1 cellular context compared by ENCODE assay signal in the genomic region with DNA sequence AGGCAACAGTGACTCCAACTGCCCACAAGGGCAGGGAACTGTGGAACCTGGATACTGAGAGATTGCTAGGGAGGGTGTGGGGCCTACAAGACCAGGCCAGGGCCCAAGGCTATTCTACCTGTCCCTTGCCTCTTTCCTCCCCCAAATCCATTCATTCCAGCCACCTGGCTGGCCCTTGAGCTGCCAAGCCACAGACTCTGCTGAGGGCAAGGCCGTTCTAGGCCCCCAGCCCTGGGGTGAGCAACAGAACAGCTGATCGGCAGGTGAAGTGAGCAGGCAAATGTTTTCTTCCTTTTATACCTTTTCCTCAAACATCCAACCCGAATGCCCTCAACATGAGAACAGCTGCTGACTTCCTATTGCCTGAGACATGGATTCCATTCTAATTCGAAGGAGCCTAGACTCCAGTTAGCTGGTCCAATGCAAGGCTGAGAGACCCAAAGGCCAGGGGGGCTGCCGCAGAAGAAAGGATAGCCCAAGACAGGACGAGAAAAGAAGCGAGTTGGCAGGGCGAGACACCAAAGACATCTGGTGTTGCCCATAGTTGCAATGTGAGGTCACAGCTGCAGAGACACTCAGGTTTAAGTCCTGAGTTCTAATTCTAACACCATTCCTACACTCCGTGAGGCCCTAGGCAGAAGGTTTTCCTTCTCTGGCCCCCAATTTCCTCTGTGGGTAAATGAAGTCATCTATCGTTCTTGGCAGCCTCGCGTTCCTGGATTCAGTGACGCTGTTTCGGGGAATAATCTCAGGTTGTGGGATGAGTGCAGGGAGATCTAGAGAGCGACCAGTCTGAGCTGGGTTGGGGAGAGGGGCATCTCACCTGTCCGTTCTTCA.
TF ChIP-seq lines count a peak whose summit lies in the region.

No MANE protein-coding gene starts in this region.

TF ChIP-seq in HCT116, 20 proteins besides CTCF, POLR2A, EP300 and RAD21:
- TF ChIP-seq, protein P1, sequence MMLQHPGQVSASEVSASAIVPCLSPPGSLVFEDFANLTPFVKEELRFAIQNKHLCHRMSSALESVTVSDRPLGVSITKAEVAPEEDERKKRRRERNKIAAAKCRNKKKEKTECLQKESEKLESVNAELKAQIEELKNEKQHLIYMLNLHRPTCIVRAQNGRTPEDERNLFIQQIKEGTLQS (IDR thresholded peaks at IDR 0.05), result no peak
- TF ChIP-seq EZH2phosphoT487 (IDR thresholded peaks at IDR 0.05; ENCODE audit: borderline replicate concordance) (no peak), CBX3 (IDR thresholded peaks at IDR 0.05; ENCODE audit: low read depth) (no peak), EZH2 (IDR thresholded peaks at IDR 0.05) (no peak), FOSL1 (IDR thresholded peaks at IDR 0.05; ENCODE audit: low read depth) (no peak), SRF (IDR thresholded peaks at IDR 0.05; ENCODE audit: low read depth) (no peak), SP1 (IDR thresholded peaks at IDR 0.05; ENCODE audit: low read depth) (no peak), POLR2AphosphoS5 (IDR thresholded peaks at IDR 0.05; ENCODE audit: low read depth, low read length) (no peak), ZFX (IDR thresholded peaks at IDR 0.05) (no peak), JUND (IDR thresholded peaks at IDR 0.05) (no peak), YY1 (IDR thresholded peaks at IDR 0.05; ENCODE audit: extremely low read depth, insufficient replicate concordance, low read depth, low read length) (no peak), TCF7L2 (IDR thresholded peaks at IDR 0.05; ENCODE audit: borderline replicate concordance, extremely low read depth, insufficient read depth, insufficient read length) (no peak), ZNF274 (IDR thresholded peaks at IDR 0.05; ENCODE audit: low read depth, low read length) (no peak), CEBPB (IDR thresholded peaks at IDR 0.05; ENCODE audit: low read depth) (no peak), ELF1 (IDR thresholded peaks at IDR 0.05; ENCODE audit: borderline replicate concordance, low read depth) (no peak), SIN3A (IDR thresholded peaks at IDR 0.05; ENCODE audit: low read depth) (no peak), EGR1 (IDR thresholded peaks at IDR 0.05; ENCODE audit: low read depth) (no peak)
- TF ChIP-seq, protein P2, sequence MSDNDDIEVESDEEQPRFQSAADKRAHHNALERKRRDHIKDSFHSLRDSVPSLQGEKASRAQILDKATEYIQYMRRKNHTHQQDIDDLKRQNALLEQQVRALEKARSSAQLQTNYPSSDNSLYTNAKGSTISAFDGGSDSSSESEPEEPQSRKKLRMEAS (IDR thresholded peaks at IDR 0.05), result no peak
- TF ChIP-seq, protein P3, sequence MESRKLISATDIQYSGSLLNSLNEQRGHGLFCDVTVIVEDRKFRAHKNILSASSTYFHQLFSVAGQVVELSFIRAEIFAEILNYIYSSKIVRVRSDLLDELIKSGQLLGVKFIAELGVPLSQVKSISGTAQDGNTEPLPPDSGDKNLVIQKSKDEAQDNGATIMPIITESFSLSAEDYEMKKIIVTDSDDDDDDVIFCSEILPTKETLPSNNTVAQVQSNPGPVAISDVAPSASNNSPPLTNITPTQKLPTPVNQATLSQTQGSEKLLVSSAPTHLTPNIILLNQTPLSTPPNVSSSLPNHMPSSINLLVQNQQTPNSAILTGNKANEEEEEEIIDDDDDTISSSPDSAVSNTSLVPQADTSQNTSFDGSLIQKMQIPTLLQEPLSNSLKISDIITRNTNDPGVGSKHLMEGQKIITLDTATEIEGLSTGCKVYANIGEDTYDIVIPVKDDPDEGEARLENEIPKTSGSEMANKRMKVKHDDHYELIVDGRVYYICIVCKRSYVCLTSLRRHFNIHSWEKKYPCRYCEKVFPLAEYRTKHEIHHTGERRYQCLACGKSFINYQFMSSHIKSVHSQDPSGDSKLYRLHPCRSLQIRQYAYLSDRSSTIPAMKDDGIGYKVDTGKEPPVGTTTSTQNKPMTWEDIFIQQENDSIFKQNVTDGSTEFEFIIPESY (IDR thresholded peaks at IDR 0.05; ENCODE audit: extremely low read depth, insufficient replicate concordance, low read length), result no peak
